20 cellular contexts compared by ENCODE assay signal in genomic region chrY:13450596-13451130, GRCh38. TPM values are rescaled to one million over a fixed set of nuclear protein-coding genes. Genes with fewer than 3 reads are reported as not detected.
A peak's percentile ranks its signal among the peaks of the same experiment; 100 is the strongest.
DNase-seq lines count a peak whose midpoint lies in the region; ATAC-seq and TF ChIP-seq lines count a peak whose summit lies in the region.
"Had no signal": no experiment of that assay in that cellular context is flagged by ENCODE, and none has a peak within 500 bp of the region (broad histone marks: within the 10 kb centered on the region; RNA-seq: fewer than 3 reads in every experiment).

No MANE protein-coding gene starts in this region.

- H3K36me3 Mint-ChIP-seq in activated naive CD4-positive, alpha-beta T cell treated with anti-CD3 and anti-CD28 coated beads, Interleukin-2, amount 50 U/mL, for 24 hours = peaks cover 11% of the 10 kb centered on the region
- H3K36me3 Mint-ChIP-seq in T-helper 17 cell (ENCODE audit: low read depth) (no peaks in the 10 kb centered on the region), type B pancreatic cell (no peaks in the 10 kb centered on the region)
- H3K36me3 Mint-ChIP-seq: IgD-negative memory B cell had no signal

- H3K27ac Mint-ChIP-seq in activated naive CD4-positive, alpha-beta T cell treated with anti-CD3 and anti-CD28 coated beads, Interleukin-2, amount 50 U/mL, for 24 hours = peak overlapping the region; percentile 85
- H3K27ac Mint-ChIP-seq in T-helper 17 cell (peak overlapping the region; percentile 32), type B pancreatic cell (no peak overlapping the region)
- H3K27ac Mint-ChIP-seq: CD4-positive, alpha-beta T cell; H9; IgD-negative memory B cell had no signal

- 41 to 46% methylated on average over 10 to 11 of the region's 11 CpGs for WGBS in thyroid gland, 2 donors

- H3K9me3 Mint-ChIP-seq in activated naive CD4-positive, alpha-beta T cell treated with anti-CD3 and anti-CD28 coated beads, Interleukin-2, amount 50 U/mL, for 24 hours = no peaks in the 10 kb centered on the region
- H3K9me3 Mint-ChIP-seq in type B pancreatic cell = no peaks in the 10 kb centered on the region
- H3K9me3 Mint-ChIP-seq: CD4-positive, alpha-beta T cell; H9; IgD-negative memory B cell had no signal

- no peak overlapping the region for H3K4me3 Mint-ChIP-seq in activated naive CD4-positive, alpha-beta T cell treated with anti-CD3 and anti-CD28 coated beads, Interleukin-2, amount 50 U/mL, for 24 hours
- H3K4me3 Mint-ChIP-seq in T-helper 17 cell (peak overlapping the region; percentile 25), type B pancreatic cell (no peak overlapping the region)
- H3K4me3 Mint-ChIP-seq: H9, IgD-negative memory B cell had no signal

- H3K27me3 ChIP-seq in thyroid gland (no peaks in the 10 kb centered on the region), osteoblast (ENCODE audit: insufficient read depth, low read length) (no peaks in the 10 kb centered on the region)

- H3K4me3 ChIP-seq in thyroid gland (replicated peaks in 1 of 3) = no peak overlapping the region
- no peak overlapping the region for H3K4me3 ChIP-seq in osteoblast (ENCODE audit: insufficient read depth, low read length)
- H3K4me3 ChIP-seq: A549, GM12878 had no signal

- ATAC-seq in T-helper 17 cell = no peak
- peak; percentile 17 for ATAC-seq in left lobe of liver
- ATAC-seq: A549, GM12878, HepG2 had no signal

- H3K27ac ChIP-seq in thyroid gland = no peak overlapping the region
- H3K27ac ChIP-seq in osteoblast (ENCODE audit: low read depth, low read length) = no peak overlapping the region
- H3K27ac ChIP-seq: 22Rv1, A549, C4-2B had no signal

- intact Hi-C loops in thyroid gland (cut with DNase I) = no loop called here

- no peak overlapping the region for H2AFZ ChIP-seq in osteoblast (ENCODE audit: low read length)

- DNase-seq in activated naive CD4-positive, alpha-beta T cell (lab: John Stamatoyannopoulos, UW) = no peak
- DNase-seq in T-helper 17 cell = no peak
- DNase-seq in left lobe of liver (ENCODE audit: low spot score) = no peak
- peak; percentile 61 to 63 for DNase-seq in thyroid gland
- DNase-seq in type B pancreatic cell (ENCODE audit: extremely low spot score, unreplicated experiment) = no peak
- DNase-seq in osteoblast (ENCODE audit: insufficient read length, low spot score, missing footprints) = no peak
- no peak for DNase-seq in GM03348 (ENCODE audit: low spot score)
- DNase-seq: AML-193; Calu3; CD4-positive, alpha-beta T cell; DMS79 treated with DMSO at 0.1 percent for 48 hours; GF-D8; H9 had no signal

- TF ChIP-seq POLR2A in thyroid gland (IDR thresholded peaks at IDR 0.05) = no peak

- no peak overlapping the region for H3K4me2 ChIP-seq in osteoblast (ENCODE audit: insufficient read depth, low read length)
- H3K4me2 ChIP-seq: A549 had no signal

- peaks cover 76% of the 10 kb centered on the region for H3K4me1 Mint-ChIP-seq in activated naive CD4-positive, alpha-beta T cell treated with anti-CD3 and anti-CD28 coated beads, Interleukin-2, amount 50 U/mL, for 24 hours
- H3K4me1 Mint-ChIP-seq in T-helper 17 cell (peaks cover 28% of the 10 kb centered on the region), type B pancreatic cell (ENCODE audit: unreplicated experiment) (no peaks in the 10 kb centered on the region)
- H3K4me1 Mint-ChIP-seq: H9, IgD-negative memory B cell had no signal

- no peaks in the 10 kb centered on the region for H3K27me3 Mint-ChIP-seq in activated naive CD4-positive, alpha-beta T cell treated with anti-CD3 and anti-CD28 coated beads, Interleukin-2, amount 50 U/mL, for 24 hours
- H3K27me3 Mint-ChIP-seq in T-helper 17 cell (no peaks in the 10 kb centered on the region), type B pancreatic cell (no peaks in the 10 kb centered on the region)
- H3K27me3 Mint-ChIP-seq: CD4-positive, alpha-beta T cell; IgD-negative memory B cell had no signal

- H3K4me1 ChIP-seq in thyroid gland (no peaks in the 10 kb centered on the region), osteoblast (ENCODE audit: insufficient read depth, low read length) (no peaks in the 10 kb centered on the region)
- H3K4me1 ChIP-seq: A549 had no signal

- H3K36me3 ChIP-seq in thyroid gland (no peaks in the 10 kb centered on the region), osteoblast (ENCODE audit: insufficient read depth, low read length) (no peaks in the 10 kb centered on the region)

- H3K9me3 ChIP-seq in T-helper 17 cell (ENCODE audit: control insufficient read depth, low read length, poor library complexity, severe bottlenecking) (no peaks in the 10 kb centered on the region), thyroid gland (no peaks in the 10 kb centered on the region), osteoblast (ENCODE audit: low read depth, low read length) (no peaks in the 10 kb centered on the region)
- H3K9me3 ChIP-seq: A549 had no signal

- H3K79me2 ChIP-seq in osteoblast (ENCODE audit: insufficient read depth, low read length) = no peaks in the 10 kb centered on the region

- TF ChIP-seq CTCF in thyroid gland (IDR thresholded peaks at IDR 0.05) (no peak), type B pancreatic cell (conservative IDR thresholded peaks at IDR 0.05) (no peak), osteoblast (IDR thresholded peaks at IDR 0.05; ENCODE audit: extremely low read depth, low read depth, low read length) (no peak)

- H4K20me1 ChIP-seq in osteoblast (ENCODE audit: insufficient read depth, low read length) = no peaks in the 10 kb centered on the region

RNA-seq across cellular contexts. Expression of gene UTY, which starts 29.2 kb away (rescaled TPM):
- total RNA-seq in T-helper 17 cell = 100 to 1,000 TPM; 110 to 113 TPM
- 10.3 TPM for total RNA-seq in left lobe of liver
- 100 to 1,000 TPM in 1 of 4 donors, 10 to 100 TPM in 1, under 1 TPM in 1, not detected in 1; 0.27 to 113 (median 57.1) TPM for total RNA-seq in thyroid gland
- total RNA-seq in type B pancreatic cell (ENCODE audit: low replicate concordance) = not detected in 2 replicates
- total RNA-seq in osteoblast = 36.9 TPM in 1 of 2 replicates, not detected in the other
- total RNA-seq: Calu3, H9, HepG2 had no signal

Comparison
In these comparisons a context has a peak if more than half of its experiments do, and no peak if none do; other contexts are left out.
1. DNase-seq: peak in thyroid gland (2 of 2); none in activated naive CD4-positive, alpha-beta T cell (0 of 4), T-helper 17 cell (0 of 3), left lobe of liver (single experiment), type B pancreatic cell (single experiment), osteoblast (single experiment) and GM03348 (single experiment).